8 cellular contexts compared by ENCODE assay signal in the genomic region with DNA sequence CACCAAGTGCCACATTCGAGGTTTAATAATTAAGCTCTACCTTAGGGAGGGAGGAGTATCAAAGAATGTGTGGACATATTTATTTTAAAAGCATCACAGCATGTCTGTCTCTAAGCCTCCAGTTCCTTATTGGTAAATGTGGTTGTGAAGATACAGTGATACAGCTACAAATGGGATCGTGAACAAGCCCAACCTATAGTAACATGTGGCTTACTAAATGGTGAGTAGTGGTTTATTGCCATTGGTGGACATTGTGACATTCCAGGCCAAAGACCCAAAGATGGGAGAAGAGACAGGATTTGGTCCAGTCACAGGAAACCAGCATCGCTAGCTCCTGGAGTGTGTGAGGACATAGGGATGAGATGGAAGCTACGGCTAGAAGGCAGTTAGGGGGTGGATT.
"Had no signal": no experiment of that assay in that cellular context is flagged by ENCODE, and none has a peak within 500 bp of the region (broad histone marks: within the 10 kb centered on the region; RNA-seq: fewer than 3 reads in every experiment).

No MANE protein-coding gene starts in this region.

- DNase-seq: GM23248, GOT3, H7, KBM-7 had no signal

- H3K4me3 Mint-ChIP-seq: IgD-negative memory B cell had no signal

- H3K9ac ChIP-seq: GM23248, KMS-11 had no signal

- H3K9me3 ChIP-seq: HAP-1 had no signal

- H3K4me3 ChIP-seq: GM23248, HAP-1 had no signal

- H3K36me3 ChIP-seq: HAP-1 had no signal

- H3K27ac ChIP-seq: GM23248, HL-60, KMS-11 had no signal

- H3K4me1 Mint-ChIP-seq: IgD-negative memory B cell had no signal

- H3K27me3 Mint-ChIP-seq: IgD-negative memory B cell had no signal

- H3K27ac Mint-ChIP-seq: IgD-negative memory B cell had no signal
